Comparison of ENCODE assay signal across 1 cellular context in the genomic region with DNA sequence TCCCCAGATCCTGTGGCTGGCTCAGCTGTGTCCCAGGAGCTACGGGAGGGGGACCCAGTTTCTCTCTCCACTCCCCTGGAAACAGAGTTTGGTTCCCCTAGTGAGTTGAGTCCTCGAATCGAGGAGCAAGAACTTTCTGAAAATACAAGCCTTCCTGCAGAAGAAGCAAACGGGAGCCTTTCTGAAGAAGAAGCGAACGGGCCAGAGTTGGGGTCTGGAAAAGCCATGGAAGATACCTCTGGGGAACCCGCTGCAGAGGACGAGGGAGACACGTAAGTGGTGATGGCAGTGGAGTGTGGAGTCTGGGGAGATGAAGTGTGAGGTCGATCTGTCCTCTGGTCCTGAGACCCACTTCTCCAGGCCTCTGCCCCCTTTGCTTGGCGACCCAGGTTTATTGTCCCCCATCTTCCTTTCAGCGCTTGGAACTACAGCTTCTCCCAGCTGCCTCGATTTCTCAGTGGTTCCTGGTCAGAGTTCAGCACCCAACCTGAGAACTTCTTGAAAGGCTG.
TF ChIP-seq lines count a peak whose summit lies in the region.

No MANE protein-coding gene starts in this region.

TF ChIP-seq in K562, 482 proteins besides CTCF, POLR2A, EP300 and RAD21:
- TF ChIP-seq XRCC4 (IDR thresholded peaks at IDR 0.05; ENCODE audit: extremely low read depth, insufficient read depth, insufficient read length) (no peak), HMG20A (CRISPR knock-in tag; conservative IDR thresholded peaks at IDR 0.05) (no peak), CREB3 (tag; conservative IDR thresholded peaks at IDR 0.05; ENCODE audit: low read depth) (no peak), ARNT (IDR thresholded peaks at IDR 0.05) (no peak), HDAC6 (IDR thresholded peaks at IDR 0.05; ENCODE audit: low read depth, low read length) (no peak), DNMT1 (IDR thresholded peaks at IDR 0.05) (no peak), ZNF639 (CRISPR knock-in tag; conservative IDR thresholded peaks at IDR 0.05 in 1 of 2, IDR thresholded peaks at IDR 0.05 in 1 of 2) (no peak), HLTF (IDR thresholded peaks at IDR 0.05) (no peak), ZNF830 (CRISPR knock-in tag; IDR thresholded peaks at IDR 0.05) (no peak), ERF (CRISPR knock-in tag; IDR thresholded peaks at IDR 0.05) (no peak), MYNN (IDR thresholded peaks at IDR 0.05) (no peak), MYNN (CRISPR knock-in tag; IDR thresholded peaks at IDR 0.05) (no peak), RB1 (IDR thresholded peaks at IDR 0.05; ENCODE audit: low read depth) (no peak), ZNF175 (CRISPR knock-in tag; IDR thresholded peaks at IDR 0.05; ENCODE audit: low read depth) (no peak)
- TF ChIP-seq, protein P1, sequence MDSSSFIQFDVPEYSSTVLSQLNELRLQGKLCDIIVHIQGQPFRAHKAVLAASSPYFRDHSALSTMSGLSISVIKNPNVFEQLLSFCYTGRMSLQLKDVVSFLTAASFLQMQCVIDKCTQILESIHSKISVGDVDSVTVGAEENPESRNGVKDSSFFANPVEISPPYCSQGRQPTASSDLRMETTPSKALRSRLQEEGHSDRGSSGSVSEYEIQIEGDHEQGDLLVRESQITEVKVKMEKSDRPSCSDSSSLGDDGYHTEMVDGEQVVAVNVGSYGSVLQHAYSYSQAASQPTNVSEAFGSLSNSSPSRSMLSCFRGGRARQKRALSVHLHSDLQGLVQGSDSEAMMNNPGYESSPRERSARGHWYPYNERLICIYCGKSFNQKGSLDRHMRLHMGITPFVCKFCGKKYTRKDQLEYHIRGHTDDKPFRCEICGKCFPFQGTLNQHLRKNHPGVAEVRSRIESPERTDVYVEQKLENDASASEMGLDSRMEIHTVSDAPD (CRISPR knock-in tag; IDR thresholded peaks at IDR 0.05), result no peak
- TF ChIP-seq, protein P2, sequence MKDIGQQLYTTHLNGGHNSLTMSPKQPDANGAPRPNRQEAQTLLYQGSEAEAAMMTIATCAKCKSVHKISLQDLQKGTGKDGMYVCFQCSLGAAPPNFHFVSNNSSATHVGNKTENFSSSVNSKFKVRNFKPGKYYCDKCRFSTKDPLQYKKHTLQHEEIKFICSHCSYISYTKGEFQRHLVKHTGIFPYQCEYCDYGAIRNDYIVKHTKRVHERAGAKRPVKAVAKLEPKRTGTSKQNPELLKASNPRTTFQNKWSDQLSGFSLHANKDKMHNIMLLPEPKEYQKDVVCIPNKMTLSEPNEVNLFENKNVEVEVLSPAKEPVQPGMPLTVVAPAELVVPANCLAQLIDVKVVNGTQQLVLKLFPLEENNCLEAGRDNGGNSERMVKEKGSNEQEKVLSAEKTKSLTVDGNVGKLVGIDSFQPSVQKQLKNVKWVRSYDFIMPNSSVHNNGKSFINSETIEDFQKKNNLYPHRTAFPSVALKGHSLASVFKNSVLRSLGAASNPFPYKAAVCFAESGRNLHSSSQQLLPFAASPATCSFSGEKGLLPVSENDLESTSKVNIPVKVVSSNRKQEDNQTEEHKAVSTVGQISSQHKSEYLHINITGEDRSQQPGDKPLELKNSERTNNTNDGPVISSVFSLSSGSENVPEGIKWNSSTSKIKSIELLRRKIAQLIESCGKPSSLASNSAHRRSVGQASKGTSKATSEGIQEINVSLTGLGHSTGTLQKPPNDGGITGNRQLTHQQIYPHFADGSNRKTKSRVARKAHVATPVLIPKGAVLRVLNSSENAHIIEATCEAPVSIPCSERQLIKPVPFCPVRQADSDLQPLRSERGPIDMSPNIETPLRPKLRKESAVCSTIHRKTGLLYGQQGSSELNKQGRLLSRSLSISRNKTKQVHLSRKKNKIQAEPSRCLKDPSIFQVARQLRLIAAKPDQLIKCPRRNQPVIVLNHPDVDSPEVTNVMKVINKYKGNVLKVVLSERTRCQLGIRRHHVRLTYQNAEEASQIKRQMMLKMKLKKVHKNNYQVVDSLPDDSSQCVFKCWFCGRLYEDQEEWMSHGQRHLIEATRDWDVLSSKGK (CRISPR knock-in tag; IDR thresholded peaks at IDR 0.05), result no peak
